ENCODE assay signal across 1 cellular context in genomic region chr11:124622531-124623451, GRCh38.
TF ChIP-seq lines count a peak whose summit lies in the region.

TSS of gene TBRG1 (plus strand) at chr11:124622864. CDS start at chr11:124623084, 220 bp downstream.

TF ChIP-seq in GM12878, 131 proteins besides CTCF, POLR2A, EP300 and RAD21 (continued from another document and continues in another):
- TF ChIP-seq PRDM15 (CRISPR knock-in tag; IDR thresholded peaks at IDR 0.05) (no peak), SUPT20H (IDR thresholded peaks at IDR 0.05; ENCODE audit: borderline replicate concordance, control insufficient read depth, low read depth, low read length) (no peak), NR2C2 (IDR thresholded peaks at IDR 0.05; ENCODE audit: borderline replicate concordance, control insufficient read depth, insufficient read length, low read depth) (no peak), ZBTB40 (IDR thresholded peaks at IDR 0.05; ENCODE audit: borderline replicate concordance) (peak; percentile 92), SUZ12 (IDR thresholded peaks at IDR 0.05; ENCODE audit: unreplicated experiment) (no peak), RCOR1 (conservative IDR thresholded peaks at IDR 0.05; ENCODE audit: low read depth, low read length) (no peak), YY1 (IDR thresholded peaks at IDR 0.05; ENCODE audit: low read depth, low read length) (no peak), ZNF622 (IDR thresholded peaks at IDR 0.05) (no peak), SREBF1 (IDR thresholded peaks at IDR 0.05; ENCODE audit: low read length) (no peak), SIX5 (IDR thresholded peaks at IDR 0.05; ENCODE audit: low read depth, low read length, severe bottlenecking) (no peak), SIN3A (IDR thresholded peaks at IDR 0.05; ENCODE audit: low read depth, low read length) (no peak), MXI1 (IDR thresholded peaks at IDR 0.05; ENCODE audit: low read depth, low read length) (peak; percentile 66; the same call in 1 of the 2 replicates), NR2C1 (IDR thresholded peaks at IDR 0.05) (peak; percentile 83), POU2F2 (IDR thresholded peaks at IDR 0.05; ENCODE audit: borderline replicate concordance, low read depth, low read length) (peak; percentile 65), PAX5 (IDR thresholded peaks at IDR 0.05; ENCODE audit: borderline replicate concordance, low read depth, low read length) (no peak), HDGF (IDR thresholded peaks at IDR 0.05) (peak; percentile 60; the same call in 1 of the 2 replicates), HDAC6 (IDR thresholded peaks at IDR 0.05; ENCODE audit: unreplicated experiment) (no peak), GABPA (IDR thresholded peaks at IDR 0.05; ENCODE audit: low read depth) (peak; percentile 93), BCL11A (IDR thresholded peaks at IDR 0.05; ENCODE audit: low read depth, low read length) (no peak), SMAD1 (IDR thresholded peaks at IDR 0.05; ENCODE audit: low read depth, partially characterized antibody) (no peak), CHD4 (IDR thresholded peaks at IDR 0.05) (no peak), E2F4 (IDR thresholded peaks at IDR 0.05; ENCODE audit: low read depth, low read length) (no peak), TARDBP (IDR thresholded peaks at IDR 0.05; ENCODE audit: borderline replicate concordance) (0 out of 2 replicates have a peak, but pooled peaks have one; percentile 59), NBN (IDR thresholded peaks at IDR 0.05) (no peak), POLR2AphosphoS5 (IDR thresholded peaks at IDR 0.05; ENCODE audit: low read length) (peak; percentile 93), SP1 (IDR thresholded peaks at IDR 0.05; ENCODE audit: low read depth, low read length) (no peak), PAX8 (IDR thresholded peaks at IDR 0.05) (no peak), HSF1 (IDR thresholded peaks at IDR 0.05; ENCODE audit: low read depth, low read length) (no peak), LARP7 (IDR thresholded peaks at IDR 0.05) (0 out of 2 replicates have a peak, but pooled peaks have one; percentile 43), BRCA1 (IDR thresholded peaks at IDR 0.05; ENCODE audit: low read depth, low read length) (no peak), RAD51 (IDR thresholded peaks at IDR 0.05) (no peak), NR2F1 (conservative IDR thresholded peaks at IDR 0.05) (no peak; the same call in 1 of the 2 replicates), ZNF384 (IDR thresholded peaks at IDR 0.05; ENCODE audit: borderline replicate concordance, low read depth, low read length) (no peak), EZH2 (IDR thresholded peaks at IDR 0.05; ENCODE audit: borderline replicate concordance, control insufficient read depth, low read depth, low read length) (no peak), JUND (IDR thresholded peaks at IDR 0.05; ENCODE audit: low read depth, low read length) (no peak), CHD1 (IDR thresholded peaks at IDR 0.05; ENCODE audit: low read depth, low read length) (no peak), HDAC2 (IDR thresholded peaks at IDR 0.05) (no peak), RELB (IDR thresholded peaks at IDR 0.05; ENCODE audit: low read depth) (peak; percentile 64; the same call in 1 of the 2 replicates), PKNOX1 (IDR thresholded peaks at IDR 0.05) (peak; percentile 39; the same call in 1 of the 2 replicates), ZNF274 (IDR thresholded peaks at IDR 0.05; ENCODE audit: insufficient read depth, insufficient read length) (no peak), MEF2B (IDR thresholded peaks at IDR 0.05; ENCODE audit: partially characterized antibody, poor library complexity, severe bottlenecking) (peak; percentile 27), BMI1 (IDR thresholded peaks at IDR 0.05; ENCODE audit: borderline replicate concordance) (peak; percentile 28; the same call in 1 of the 2 replicates), PML (IDR thresholded peaks at IDR 0.05; ENCODE audit: low read length) (peak; percentile 90), MYC (IDR thresholded peaks at IDR 0.05; ENCODE audit: insufficient read depth, insufficient read length, insufficient replicate concordance, low read length, severe bottlenecking) (no peak), ATF3 (IDR thresholded peaks at IDR 0.05; ENCODE audit: borderline replicate concordance, extremely low read depth, low read depth, low read length) (no peak; the same call in 1 of the 2 replicates), RBBP5 (conservative IDR thresholded peaks at IDR 0.05) (no peak), ZNF207 (IDR thresholded peaks at IDR 0.05; ENCODE audit: borderline replicate concordance) (no peak), EED (IDR thresholded peaks at IDR 0.05; ENCODE audit: low read depth) (peak; percentile 83), BCL3 (IDR thresholded peaks at IDR 0.05; ENCODE audit: borderline replicate concordance, insufficient read depth, low read depth, low read length, poor library complexity, severe bottlenecking) (no peak), SMAD5 (IDR thresholded peaks at IDR 0.05; ENCODE audit: low read depth) (peak; percentile 90), ZSCAN29 (IDR thresholded peaks at IDR 0.05) (no peak)
